Comparison of ENCODE assay signal across 11 cellular contexts in the genomic region with DNA sequence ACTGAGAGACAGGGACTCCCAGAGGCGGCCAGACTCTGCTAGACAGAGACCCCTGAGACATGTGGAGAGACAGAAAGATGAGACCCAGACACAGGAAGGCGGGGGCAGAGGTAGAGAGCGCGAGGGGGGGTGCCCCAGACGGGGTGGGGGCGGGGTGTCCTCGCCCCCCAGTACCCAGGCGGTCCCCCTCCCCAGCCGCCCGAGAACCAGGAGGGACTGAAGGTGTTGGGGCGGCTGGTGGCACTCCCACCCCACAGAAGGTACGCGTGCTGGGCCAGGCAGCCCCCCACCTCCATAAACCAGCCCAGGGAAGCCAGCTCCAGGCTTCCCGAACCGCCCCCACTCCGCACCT. TPM values are rescaled to one million over a fixed set of nuclear protein-coding genes. Genes with fewer than 3 reads are reported as not detected.
DNase-seq lines count a peak whose midpoint lies in the region; ATAC-seq and TF ChIP-seq lines count a peak whose summit lies in the region.
"Had no signal": no experiment of that assay in that cellular context is flagged by ENCODE, and none has a peak within 500 bp of the region (broad histone marks: within the 10 kb centered on the region; RNA-seq: fewer than 3 reads in every experiment).

No MANE protein-coding gene starts in this region.

- POLR2A ChIA-PET in WTC11 (lab: Charles Lee), result interaction anchor here (0.6 to 1.6 kb wide), 2 partner anchors 34 to 440 kb away, joined by 3 to 4 read pairs; no protein-coding TSS in a partner anchor

- H3K9ac ChIP-seq in DND-41 (ENCODE audit: low read depth, low read length), result no peak overlapping the region
- no peak overlapping the region for H3K9ac ChIP-seq in iPS-15b (ENCODE audit: low read depth, low read length)
- no peak overlapping the region for H3K9ac ChIP-seq in smooth muscle cell (ENCODE audit: low read depth)

- H3K27me3 Mint-ChIP-seq in WTC11 (ENCODE audit: low read depth), result peaks cover 18% of the 10 kb centered on the region

- TF ChIP-seq CTCF in DND-41 (IDR thresholded peaks at IDR 0.05; ENCODE audit: borderline replicate concordance, extremely low read depth, low read length, poor library complexity, severe bottlenecking) (no peak), WTC11 (IDR thresholded peaks at IDR 0.05) (no peak), smooth muscle cell (IDR thresholded peaks at IDR 0.05; ENCODE audit: borderline replicate concordance, insufficient read depth, poor library complexity, severe bottlenecking) (no peak)

- peaks cover 34% of the 10 kb centered on the region for H3K4me1 Mint-ChIP-seq in WTC11

- in situ Hi-C loops in G401 (cut with HindIII; ENCODE audit: low sequenced_read_pairs), result no loop called here

- no peak overlapping the region for H2AFZ ChIP-seq in DND-41 (ENCODE audit: low read depth, low read length)
- H2AFZ ChIP-seq in smooth muscle cell (ENCODE audit: low read depth), result no peak overlapping the region

- no peaks in the 10 kb centered on the region for H3K9me3 Mint-ChIP-seq in WTC11

- H4K20me1 ChIP-seq in DND-41 (ENCODE audit: insufficient read depth, low read length) (peaks cover 23% of the 10 kb centered on the region), smooth muscle cell (ENCODE audit: low read depth) (no peaks in the 10 kb centered on the region)

- H3K4me1 ChIP-seq in DND-41 (ENCODE audit: insufficient read depth, low read length) (peaks cover 10% of the 10 kb centered on the region), iPS-15b (ENCODE audit: control insufficient read depth, insufficient read depth, low read length) (peaks cover 13% of the 10 kb centered on the region), smooth muscle cell (ENCODE audit: low read depth) (no peaks in the 10 kb centered on the region)

- CTCF ChIA-PET in WTC11 (lab: Charles Lee), result interaction anchor here (1.3 to 2.2 kb wide), 3 partner anchors 12 to 242 kb away, joined by 5 to 16 read pairs (median 6); a partner anchor contains a TSS

- H3K36me3 ChIP-seq in DND-41 (ENCODE audit: insufficient read depth, low read length) (no peaks in the 10 kb centered on the region), iPS-15b (ENCODE audit: control insufficient read depth, insufficient read depth, low read length) (no peaks in the 10 kb centered on the region), smooth muscle cell (ENCODE audit: low read depth) (no peaks in the 10 kb centered on the region)

- H3K4me3 ChIP-seq in DND-41 (ENCODE audit: low read depth in 1 of 2, low read length in 2 of 2) (no peak overlapping the region), iPS-15b (ENCODE audit: low read depth, low read length) (peak overlapping the region; percentile 68), smooth muscle cell (peak overlapping the region; percentile 29)

- ATAC-seq in DND-41 (ENCODE audit: insufficient read depth, low read depth) (peak; percentile 25; the same call in 2 of the 3 replicates), WTC11 (no peak)

- no peaks in the 10 kb centered on the region for H3K36me3 Mint-ChIP-seq in WTC11

- no peak overlapping the region for H3K27ac ChIP-seq in DND-41 (ENCODE audit: low read length)
- H3K27ac ChIP-seq in smooth muscle cell (ENCODE audit: low read depth), result no peak overlapping the region
- H3K27ac ChIP-seq: epithelial cell of prostate had no signal

- no peaks in the 10 kb centered on the region for H3K27me3 ChIP-seq in DND-41 (ENCODE audit: insufficient read depth, low read length, poor library complexity)
- H3K27me3 ChIP-seq in iPS-15b (ENCODE audit: control insufficient read depth, insufficient read depth, low read length), result no peaks in the 10 kb centered on the region
- H3K27me3 ChIP-seq in smooth muscle cell (ENCODE audit: low read depth), result peaks cover 26% of the 10 kb centered on the region

- peak overlapping the region; percentile 50 for H3K4me2 ChIP-seq in DND-41 (ENCODE audit: insufficient read depth, low read length)
- peak overlapping the region; percentile 78 for H3K4me2 ChIP-seq in smooth muscle cell

- no peaks in the 10 kb centered on the region for H3F3A ChIP-seq in smooth muscle cell (ENCODE audit: low read depth)

- H3K4me3 Mint-ChIP-seq in WTC11, result peak overlapping the region; percentile 84

- DNase-seq in DND-41, result no peak
- no peak for DNase-seq in WTC11 (ENCODE audit: low spot score)
- no peak for DNase-seq in smooth muscle cell (lab: John Stamatoyannopoulos, UW; ENCODE audit: unreplicated experiment)
- no peak for DNase-seq in NCI-H524 (lab: John Stamatoyannopoulos, UW)
- no peak for DNase-seq in stimulated activated CD4-positive, alpha-beta T cell treated with anti-CD3 and anti-CD28 coated beads, Interleukin-4, amount 100 ng/mL, for 4 hours
- no peak for DNase-seq in G401 (ENCODE audit: low spot score)
- no peak for DNase-seq in NCI-H1105 (lab: John Stamatoyannopoulos, UW)
- DNase-seq: GOT3 had no signal

- H3K9me3 ChIP-seq in DND-41 (ENCODE audit: insufficient read depth, low read length, severe bottlenecking), result no peaks in the 10 kb centered on the region
- H3K9me3 ChIP-seq in iPS-15b (ENCODE audit: control insufficient read depth, insufficient read depth, low read length), result no peaks in the 10 kb centered on the region
- H3K9me3 ChIP-seq in smooth muscle cell (replicated peaks; ENCODE audit: low read depth), result no peaks in the 10 kb centered on the region

- WGBS in smooth muscle cell (ENCODE audit: low lambda C conversion rate), result 4% methylated on average over 9 of the region's 16 CpGs

- H3K27ac Mint-ChIP-seq in WTC11, result no peak overlapping the region

- no peaks in the 10 kb centered on the region for H3K79me2 ChIP-seq in DND-41 (ENCODE audit: insufficient read depth, low read length)
- H3K79me2 ChIP-seq in smooth muscle cell (ENCODE audit: low read depth), result no peaks in the 10 kb centered on the region

TF ChIP-seq in WTC11, 78 proteins besides CTCF, POLR2A, EP300 and RAD21:
- TF ChIP-seq, protein P1, sequence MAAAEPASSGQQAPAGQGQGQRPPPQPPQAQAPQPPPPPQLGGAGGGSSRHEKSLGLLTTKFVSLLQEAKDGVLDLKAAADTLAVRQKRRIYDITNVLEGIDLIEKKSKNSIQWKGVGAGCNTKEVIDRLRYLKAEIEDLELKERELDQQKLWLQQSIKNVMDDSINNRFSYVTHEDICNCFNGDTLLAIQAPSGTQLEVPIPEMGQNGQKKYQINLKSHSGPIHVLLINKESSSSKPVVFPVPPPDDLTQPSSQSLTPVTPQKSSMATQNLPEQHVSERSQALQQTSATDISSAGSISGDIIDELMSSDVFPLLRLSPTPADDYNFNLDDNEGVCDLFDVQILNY (CRISPR knock-in tag; IDR thresholded peaks at IDR 0.05), result no peak
- no peak for TF ChIP-seq ZNF263 (CRISPR knock-in tag; IDR thresholded peaks at IDR 0.05; ENCODE audit: low read depth)
- no peak for TF ChIP-seq ZNF138 (CRISPR knock-in tag; conservative IDR thresholded peaks at IDR 0.05)
- TF ChIP-seq, protein P2, sequence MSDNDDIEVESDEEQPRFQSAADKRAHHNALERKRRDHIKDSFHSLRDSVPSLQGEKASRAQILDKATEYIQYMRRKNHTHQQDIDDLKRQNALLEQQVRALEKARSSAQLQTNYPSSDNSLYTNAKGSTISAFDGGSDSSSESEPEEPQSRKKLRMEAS (CRISPR knock-in tag; IDR thresholded peaks at IDR 0.05), result no peak
- TF ChIP-seq, protein P3, sequence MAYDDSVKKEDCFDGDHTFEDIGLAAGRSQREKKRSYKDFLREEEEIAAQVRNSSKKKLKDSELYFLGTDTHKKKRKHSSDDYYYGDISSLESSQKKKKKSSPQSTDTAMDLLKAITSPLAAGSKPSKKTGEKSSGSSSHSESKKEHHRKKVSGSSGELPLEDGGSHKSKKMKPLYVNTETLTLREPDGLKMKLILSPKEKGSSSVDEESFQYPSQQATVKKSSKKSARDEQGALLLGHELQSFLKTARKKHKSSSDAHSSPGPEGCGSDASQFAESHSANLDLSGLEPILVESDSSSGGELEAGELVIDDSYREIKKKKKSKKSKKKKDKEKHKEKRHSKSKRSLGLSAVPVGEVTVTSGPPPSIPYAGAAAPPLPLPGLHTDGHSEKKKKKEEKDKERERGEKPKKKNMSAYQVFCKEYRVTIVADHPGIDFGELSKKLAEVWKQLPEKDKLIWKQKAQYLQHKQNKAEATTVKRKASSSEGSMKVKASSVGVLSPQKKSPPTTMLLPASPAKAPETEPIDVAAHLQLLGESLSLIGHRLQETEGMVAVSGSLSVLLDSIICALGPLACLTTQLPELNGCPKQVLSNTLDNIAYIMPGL (CRISPR knock-in tag; IDR thresholded peaks at IDR 0.05), result no peak
- TF ChIP-seq ZNF416 (CRISPR knock-in tag; IDR thresholded peaks at IDR 0.05), result no peak
- TF ChIP-seq ZNF232 (CRISPR knock-in tag; IDR thresholded peaks at IDR 0.05), result no peak
TF ChIP-seq in WTC11: peak in this region for 0.

RNA-seq across cellular contexts. Expression of a gene that starts 0.3 kb away (rescaled TPM):
- total RNA-seq in WTC11 (2021), result 6.5 to 8.5 TPM (median 6.8 TPM) in 3 replicates
- total RNA-seq in smooth muscle cell, result 0.22 and 0.31 TPM in 2 replicates
- 0.50 and 0.62 TPM in 2 replicates for polyA plus RNA-seq in smooth muscle cell
- 3.5 and 3.8 TPM in 2 replicates for total RNA-seq in G401 (2014; rRNA removed; shearing (Covaris generic))
- total RNA-seq: pulmonary artery endothelial cell had no signal

RNA-seq across cellular contexts. Expression of a gene that starts 12.7 kb away (rescaled TPM):
- total RNA-seq in WTC11 (2021) (24.5 to 30.2 TPM (median 29.5 TPM) in 3 replicates), smooth muscle cell (3.4 and 12.2 TPM in 2 replicates)
- polyA plus RNA-seq in smooth muscle cell, result 10.6 and 15.5 TPM in 2 replicates
- total RNA-seq in G401 (2014; rRNA removed; shearing (Covaris generic)), result 31.5 and 44.5 TPM in 2 replicates

RNA-seq across cellular contexts. Expression of a gene that starts 43.5 kb away (rescaled TPM):
- total RNA-seq in WTC11 (2021), result 58.4 to 66.8 TPM (median 61.3 TPM) in 3 replicates
- total RNA-seq in smooth muscle cell, result 43.8 and 65.0 TPM in 2 replicates
- polyA plus RNA-seq in smooth muscle cell, result 78.7 and 85.1 TPM in 2 replicates
- total RNA-seq in G401 (2014; rRNA removed; shearing (Covaris generic)), result 54.7 and 75.9 TPM in 2 replicates

RNA-seq across cellular contexts. Expression of a gene that starts 52.0 kb away (rescaled TPM):
- total RNA-seq in WTC11 (2021), result 38.5 to 51.1 TPM (median 48.4 TPM) in 3 replicates
- 49.7 and 59.0 TPM in 2 replicates for total RNA-seq in smooth muscle cell
- polyA plus RNA-seq in smooth muscle cell, result 111 and 141 TPM in 2 replicates
- total RNA-seq in G401 (2014; rRNA removed; shearing (Covaris generic)), result 114 and 148 TPM in 2 replicates

Comparison
In these comparisons a context has a peak if more than half of its experiments do, and no peak if none do; other contexts are left out.
1. H3K4me3 ChIP-seq: peak in iPS-15b (single experiment) and smooth muscle cell (single experiment); none in DND-41 (0 of 2).